1 cellular context compared by ENCODE assay signal in genomic region chr6:30617565-30618269, GRCh38.
A peak's percentile ranks its signal among the peaks of the same experiment; 100 is the strongest.
TF ChIP-seq lines count a peak whose summit lies in the region.

Gene MRPS18B, plus strand, starts transcription at chr6:30617840. Its CDS starts 26 bp downstream, at chr6:30617866.

TF ChIP-seq in HepG2, 621 proteins besides CTCF, POLR2A, EP300 and RAD21 (continued from another document and continues in another):
- peak; percentile 78 for TF ChIP-seq SALL2 (CRISPR knock-in tag; IDR thresholded peaks at IDR 0.05)
- no peak for TF ChIP-seq CHCHD3 (CRISPR knock-in tag; IDR thresholded peaks at IDR 0.05)
- peak; percentile 54 for TF ChIP-seq XRCC5 (optimal IDR thresholded peaks at IDR 0.05; ENCODE audit: low read length)
- no peak for TF ChIP-seq KDM4B (CRISPR knock-in tag; IDR thresholded peaks at IDR 0.05)
- no peak for TF ChIP-seq USF2 (IDR thresholded peaks at IDR 0.05; ENCODE audit: low read depth, low read length)
- TF ChIP-seq USF2 (CRISPR knock-in tag; IDR thresholded peaks at IDR 0.05; ENCODE audit: borderline replicate concordance), result no peak; the same call in 1 of the 2 replicates
- TF ChIP-seq GLI4 (CRISPR knock-in tag; IDR thresholded peaks at IDR 0.05; ENCODE audit: borderline replicate concordance), result no peak
- TF ChIP-seq ZNF468 (CRISPR knock-in tag; IDR thresholded peaks at IDR 0.05), result no peak
- no peak for TF ChIP-seq ATF7 (IDR thresholded peaks at IDR 0.05)
- 0 out of 2 replicates have a peak, but pooled peaks have one; percentile 33 for TF ChIP-seq ATF7 (CRISPR knock-in tag; IDR thresholded peaks at IDR 0.05)
- TF ChIP-seq BRCA1 (CRISPR knock-in tag; IDR thresholded peaks at IDR 0.05), result peak; percentile 67; the same call in 1 of the 2 replicates
- TF ChIP-seq ZNF747 (CRISPR knock-in tag; IDR thresholded peaks at IDR 0.05; ENCODE audit: borderline replicate concordance), result no peak; the same call in 1 of the 2 replicates
- no peak for TF ChIP-seq SP5 (CRISPR knock-in tag; IDR thresholded peaks at IDR 0.05; ENCODE audit: borderline replicate concordance, low read depth)
- peak; percentile 57 to 60 for TF ChIP-seq MAFK (conservative IDR thresholded peaks at IDR 0.05 in 1 of 2, IDR thresholded peaks at IDR 0.05 in 1 of 2; ENCODE audit: low read length in 2 of 2)
- no peak; the same call in 1 of the 2 replicates for TF ChIP-seq ARHGAP35 (CRISPR knock-in tag; IDR thresholded peaks at IDR 0.05; ENCODE audit: borderline replicate concordance)
- peak; percentile 77; the same call in 1 of the 2 replicates for TF ChIP-seq ZNF3 (CRISPR knock-in tag; IDR thresholded peaks at IDR 0.05)
- TF ChIP-seq ZNF142 (CRISPR knock-in tag; IDR thresholded peaks at IDR 0.05), result no peak; the same call in none of the 2 replicates
- TF ChIP-seq ZNF512B (CRISPR knock-in tag; IDR thresholded peaks at IDR 0.05; ENCODE audit: borderline replicate concordance), result 0 out of 2 replicates have a peak, but pooled peaks have one; percentile 30
- TF ChIP-seq ZNF510 (CRISPR knock-in tag; IDR thresholded peaks at IDR 0.05; ENCODE audit: low read depth), result no peak; the same call in 1 of the 2 replicates
- peak in 1 of 2 experiments; percentile 65; a peak in 1 of 4 replicates for TF ChIP-seq REST (IDR thresholded peaks at IDR 0.05; ENCODE audit: borderline replicate concordance in 1 of 2, low read depth in 1 of 2, low read length in 2 of 2)
- TF ChIP-seq ZSCAN31 (CRISPR knock-in tag; IDR thresholded peaks at IDR 0.05; ENCODE audit: low read depth), result 0 out of 2 replicates have a peak, but pooled peaks have one; percentile 3
- 0 out of 2 replicates have a peak, but pooled peaks have one; percentile 44 for TF ChIP-seq NFAT5 (CRISPR knock-in tag; IDR thresholded peaks at IDR 0.05)
- TF ChIP-seq ZGPAT (CRISPR knock-in tag; IDR thresholded peaks at IDR 0.05), result no peak
- peak; percentile 93 for TF ChIP-seq SRY (CRISPR knock-in tag; IDR thresholded peaks at IDR 0.05)
- peak; percentile 80 for TF ChIP-seq GMEB2 (CRISPR knock-in tag; IDR thresholded peaks at IDR 0.05; ENCODE audit: low read depth)
- TF ChIP-seq ZNF20 (CRISPR knock-in tag; IDR thresholded peaks at IDR 0.05), result no peak; the same call in 1 of the 2 replicates
- TF ChIP-seq HCFC1 (IDR thresholded peaks at IDR 0.05; ENCODE audit: low read depth, low read length), result 0 out of 2 replicates have a peak, but pooled peaks have one; percentile 10
- TF ChIP-seq PLRG1 (conservative IDR thresholded peaks at IDR 0.05), result no peak
- no peak; the same call in 1 of the 2 replicates for TF ChIP-seq ZBTB42 (CRISPR knock-in tag; IDR thresholded peaks at IDR 0.05)
- no peak for TF ChIP-seq AGO2 (optimal IDR thresholded peaks at IDR 0.05; ENCODE audit: low read depth, low read length)
- no peak for TF ChIP-seq RCOR2 (CRISPR knock-in tag; IDR thresholded peaks at IDR 0.05)
- TF ChIP-seq ARNT (IDR thresholded peaks at IDR 0.05), result no peak
- TF ChIP-seq MYC (CRISPR knock-in tag; IDR thresholded peaks at IDR 0.05; ENCODE audit: borderline replicate concordance), result peak; percentile 91
- TF ChIP-seq ZNF431 (CRISPR knock-in tag; IDR thresholded peaks at IDR 0.05; ENCODE audit: borderline replicate concordance, low read depth), result no peak
- peak; percentile 85 for TF ChIP-seq HOXA3 (CRISPR knock-in tag; IDR thresholded peaks at IDR 0.05)
